8 cellular contexts compared by ENCODE assay signal in the genomic region with DNA sequence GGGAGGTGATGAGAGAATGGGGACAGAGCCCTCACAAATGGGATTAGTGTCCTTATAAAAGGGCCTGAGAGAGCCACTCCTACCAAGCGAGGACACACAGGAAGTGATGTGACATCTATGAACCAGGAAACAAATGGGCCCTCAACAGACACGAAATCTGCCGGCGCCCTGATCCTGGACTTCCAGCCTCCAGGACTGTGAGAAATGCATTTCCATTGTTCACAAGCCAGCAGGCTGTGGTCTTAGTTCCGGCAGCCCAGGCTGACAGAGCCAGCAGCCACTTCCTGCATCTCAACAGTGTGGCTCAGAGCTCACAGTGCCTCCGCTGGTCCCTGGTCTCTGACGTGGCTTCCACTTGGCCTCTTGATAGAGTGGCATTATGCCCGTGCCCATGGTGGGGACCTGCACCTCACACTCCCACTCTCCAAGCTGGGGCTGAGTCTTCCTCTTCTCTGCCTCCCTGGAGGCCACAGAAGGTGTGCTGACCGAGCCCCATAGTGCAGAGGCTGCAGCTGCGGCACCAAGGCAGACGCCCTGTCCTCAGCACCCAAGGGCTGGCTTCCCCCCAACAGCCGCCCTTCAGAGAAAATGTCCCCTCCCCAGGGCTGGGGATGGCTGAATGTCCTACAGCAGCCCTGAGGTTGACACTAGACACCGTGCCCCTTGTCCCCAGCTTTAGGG. TPM values are rescaled to one million over a fixed set of nuclear protein-coding genes. Genes with fewer than 3 reads are reported as not detected.
DNase-seq lines count a peak whose midpoint lies in the region; ATAC-seq, FAIRE-seq and TF ChIP-seq lines count a peak whose summit lies in the region.

No MANE protein-coding gene starts in this region.

- no peak for TF ChIP-seq POLR2A in adrenal gland (IDR thresholded peaks at IDR 0.05)
- TF ChIP-seq POLR2A in GM12892 (IDR thresholded peaks at IDR 0.05; ENCODE audit: low read depth, low read length), result no peak

- H3K79me1 ChIP-seq in mesendoderm (ENCODE audit: low read length), result peaks cover 15% of the 10 kb centered on the region

- no peak overlapping the region for H4K8ac ChIP-seq in mesendoderm (ENCODE audit: low read depth, low read length)

- H3K27me3 Mint-ChIP-seq in T-helper 17 cell, result no peaks in the 10 kb centered on the region

- H3K56ac ChIP-seq in mesendoderm (ENCODE audit: low read length), result peak overlapping the region; percentile 57

- H3K4me2 ChIP-seq in BLaER1 (peak overlapping the region; percentile 79), mesendoderm (ENCODE audit: low read length) (no peak overlapping the region)

- no peak overlapping the region for H3K18ac ChIP-seq in mesendoderm (ENCODE audit: low read length)

- H3K9ac ChIP-seq in BLaER1 (peak overlapping the region; percentile 33), mesendoderm (ENCODE audit: low read length) (peak overlapping the region; percentile 40)

- H3K9me3 ChIP-seq in BLaER1, result no peaks in the 10 kb centered on the region
- H3K9me3 ChIP-seq in T-helper 17 cell (ENCODE audit: control insufficient read depth, low read length, poor library complexity, severe bottlenecking), result no peaks in the 10 kb centered on the region
- no peaks in the 10 kb centered on the region for H3K9me3 ChIP-seq in adrenal gland (replicated peaks in 1 of 3)

- H4K5ac ChIP-seq in mesendoderm (ENCODE audit: low read length), result no peak overlapping the region

- H2AK5ac ChIP-seq in mesendoderm (ENCODE audit: low read length), result no peak overlapping the region

- DNase-seq in T-helper 17 cell, result peak in 2 of 3 donors; percentile 31 to 36
- DNase-seq in adrenal gland, result peak in 4 of 7 donors; percentile 30 to 73 (median 43)
- DNase-seq in mesendoderm, result peak; percentile 62
- no peak for DNase-seq in NCI-H2081 (lab: John Stamatoyannopoulos, UW)
- DNase-seq in GM12892 (ENCODE audit: insufficient read length), result no peak
- DNase-seq in RKO (ENCODE audit: low spot score), result no peak

- H3K36me3 Mint-ChIP-seq in T-helper 17 cell (ENCODE audit: low read depth), result no peaks in the 10 kb centered on the region

- no peak for TF ChIP-seq CTCF in adrenal gland (IDR thresholded peaks at IDR 0.05)

- H3K23ac ChIP-seq in mesendoderm (ENCODE audit: low read length), result no peak overlapping the region

- H3K4ac ChIP-seq in mesendoderm (ENCODE audit: low read depth, low read length), result no peak overlapping the region

- no peak overlapping the region for H2BK15ac ChIP-seq in mesendoderm (replicated peaks; ENCODE audit: low read depth)

- H3K79me2 ChIP-seq in mesendoderm (ENCODE audit: control insufficient read depth, insufficient read depth, low read length), result peaks cover 6% of the 10 kb centered on the region

- H3K4me1 ChIP-seq in BLaER1, result peaks cover 46% of the 10 kb centered on the region
- H3K4me1 ChIP-seq in adrenal gland (replicated peaks in 1 of 2), result peaks cover 22 to 24% of the 10 kb centered on the region in 2 donors
- peaks cover 2% of the 10 kb centered on the region for H3K4me1 ChIP-seq in mesendoderm (ENCODE audit: control insufficient read depth, low read depth, low read length)

- peak overlapping the region; percentile 8; the same call in 1 of the 2 replicates for H3K4me3 ChIP-seq in BLaER1
- H3K4me3 ChIP-seq in adrenal gland, result no peak overlapping the region
- H3K4me3 ChIP-seq in mesendoderm (ENCODE audit: low read length), result no peak overlapping the region

- peak; percentile 81 for ATAC-seq in T-helper 17 cell
- ATAC-seq in GM19023 (IDR thresholded peaks at IDR 0.05; ENCODE audit: unreplicated experiment), result no peak

- FAIRE-seq in GM12892 (lab: Jason Lieb, UNC), result no peak

- intact Hi-C loops in adrenal gland (cut with DNase I), result loop anchor here in 1 of 2 donors (5.0 to 10.0 kb wide), 2 partner anchors 59 to 294 kb away; no protein-coding TSS in a partner anchor

- no peak overlapping the region for H2BK5ac ChIP-seq in mesendoderm (ENCODE audit: low read length)

- H3K27ac Mint-ChIP-seq in T-helper 17 cell, result peak overlapping the region; percentile 86

- 55 to 84% (median 78%) methylated on average over 4 to 13 of the region's 13 CpGs for WGBS in adrenal gland, 4 donors
- no CpG with 5 or more reads among the region's 13 CpGs for WGBS in mesendoderm (ENCODE audit: extremely low coverage, insufficient coverage, low lambda C conversion rate)

- H3K27ac ChIP-seq in BLaER1 (peak overlapping the region; percentile 68), adrenal gland (peak overlapping the region in 1 of 5 donors; percentile 63), mesendoderm (ENCODE audit: low read depth, low read length) (no peak overlapping the region)

- peaks cover 36% of the 10 kb centered on the region for H3K36me3 ChIP-seq in BLaER1
- no peaks in the 10 kb centered on the region for H3K36me3 ChIP-seq in adrenal gland (replicated peaks in 1 of 2)
- no peaks in the 10 kb centered on the region for H3K36me3 ChIP-seq in mesendoderm (ENCODE audit: control insufficient read depth, insufficient read depth, low read length)

- H3K4me1 Mint-ChIP-seq in T-helper 17 cell, result peaks cover 21% of the 10 kb centered on the region

- H3K4me3 Mint-ChIP-seq in T-helper 17 cell, result peak overlapping the region; percentile 92

- H2BK120ac ChIP-seq in mesendoderm (ENCODE audit: low read depth, low read length), result no peak overlapping the region

- H3K27me3 ChIP-seq in BLaER1 (no peaks in the 10 kb centered on the region), adrenal gland (no peaks in the 10 kb centered on the region), mesendoderm (ENCODE audit: insufficient read depth, low read length, poor library complexity) (no peaks in the 10 kb centered on the region)

- peaks cover 33% of the 10 kb centered on the region; the same call in 1 of the 2 replicates for H4K20me1 ChIP-seq in BLaER1

RNA-seq across cellular contexts. Expression of a gene that starts 44.9 kb away (rescaled TPM):
- total RNA-seq in T-helper 17 cell, result 1 to 10 TPM; 4.9 to 7.1 TPM
- 10 to 100 TPM in 7 of 8 donors, 1 to 10 TPM in 1; 8.4 to 29.4 (median 15.0) TPM for total RNA-seq in adrenal gland
- polyA plus RNA-seq in adrenal gland, result 10 to 100 TPM; 11.3 to 26.6 (median 13.0) TPM
- 101 TPM for polyA plus RNA-seq in mesendoderm (2013, experiment 1 of 2)
- polyA plus RNA-seq in mesendoderm (2013, experiment 2 of 2), result 108 TPM
- 46.6 TPM for polyA plus RNA-seq in GM12892 (2012; ENCODE audit: missing spikeins)

Comparison
In these comparisons a context has a peak if more than half of its experiments do, and no peak if none do; other contexts are left out.
1. DNase-seq: peak in T-helper 17 cell (2 of 3), adrenal gland (4 of 7) and mesendoderm (single experiment); none in NCI-H2081 (0 of 2), GM12892 (single experiment) and RKO (single experiment).